In the genomic region with DNA sequence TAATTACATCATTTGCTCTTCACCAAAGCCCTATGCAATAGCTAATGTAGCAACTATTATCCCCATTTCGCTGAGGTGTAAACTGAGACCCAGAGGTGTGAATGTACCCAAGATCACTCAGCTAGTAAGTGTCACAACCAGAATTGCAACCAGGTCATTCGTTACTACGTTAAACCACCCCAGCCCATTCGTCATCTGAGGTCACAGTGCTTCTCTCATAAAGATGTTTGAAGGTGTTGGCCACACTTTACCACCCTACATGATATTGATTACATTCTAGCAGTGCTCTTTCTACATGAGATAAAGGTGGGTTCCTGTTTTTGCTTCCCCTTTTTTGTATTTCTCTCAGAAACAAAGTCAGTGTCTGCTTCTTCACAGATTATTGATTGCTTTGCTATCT, we compare ENCODE assay signal across 19 cellular contexts.
"Had no signal": no experiment of that assay in that cellular context is flagged by ENCODE, and none has a peak within 500 bp of the region (broad histone marks: within the 10 kb centered on the region; RNA-seq: fewer than 3 reads in every experiment).

No MANE protein-coding gene starts in this region.

- H3K27me3 Mint-ChIP-seq: activated CD4-positive, alpha-beta memory T cell treated with anti-CD3 and anti-CD28 coated beads for 36 hours; activated naive CD8-positive, alpha-beta T cell had no signal

- H3K4me3 ChIP-seq: lower lobe of right lung, psoas muscle, spleen had no signal

- H3K9me3 Mint-ChIP-seq: activated CD4-positive, alpha-beta memory T cell treated with anti-CD3 and anti-CD28 coated beads for 36 hours; central memory CD8-positive, alpha-beta T cell had no signal

- H3K27ac ChIP-seq: epithelial cell of prostate, lower lobe of right lung, psoas muscle had no signal

- H3K9me3 ChIP-seq: lower lobe of right lung, psoas muscle, spleen had no signal

- H3K36me3 ChIP-seq: lower lobe of right lung, spleen had no signal

- H3K36me3 Mint-ChIP-seq: activated CD4-positive, alpha-beta memory T cell treated with anti-CD3 and anti-CD28 coated beads for 36 hours; activated naive CD8-positive, alpha-beta T cell; brain had no signal

- H3K27me3 ChIP-seq: spleen had no signal

- H3K4me1 Mint-ChIP-seq: central memory CD8-positive, alpha-beta T cell had no signal

- DNase-seq: activated CD4-positive, alpha-beta memory T cell treated with anti-CD3 and anti-CD28 coated beads for 36 hours; activated CD4-positive, alpha-beta T cell treated with anti-CD3 and anti-CD28 coated beads for 1 hour; activated gamma-delta T cell; activated T-cell treated with anti-CD3 and anti-CD28 coated beads, Interleukin-2, amount 50 U/mL, for 48 hours; amygdala; effector memory CD4-positive, alpha-beta T cell; lower lobe of right lung; midbrain; occipital lobe; psoas muscle; spleen; stimulated activated CD4-positive, alpha-beta T cell treated with anti-CD3 and anti-CD28 coated beads, Interleukin-1b, Interleukin-23, amount 100 ng/mL, for 48 hours; stimulated activated naive CD8-positive, alpha-beta T cell treated with anti-CD3 and anti-CD28 coated beads, Interleukin-15, Interleukin-2, amounts not matched to agents 100 U/mL and 50 U/mL, for 24 hours; T-helper 17 cell had no signal

- H3K4me3 Mint-ChIP-seq: activated CD4-positive, alpha-beta memory T cell treated with anti-CD3 and anti-CD28 coated beads for 36 hours; activated naive CD8-positive, alpha-beta T cell; brain; central memory CD8-positive, alpha-beta T cell; T-helper 17 cell had no signal

- ATAC-seq: lower lobe of right lung; psoas muscle; sciatic nerve; stimulated activated naive CD8-positive, alpha-beta T cell treated with anti-CD3 and anti-CD28 coated beads, Interleukin-15, Interleukin-2, amounts not matched to agents 100 U/mL and 50 U/mL, for 24 hours; T-helper 17 cell had no signal

- H3K27ac Mint-ChIP-seq: activated CD4-positive, alpha-beta memory T cell treated with anti-CD3 and anti-CD28 coated beads for 36 hours; activated naive CD8-positive, alpha-beta T cell; T-helper 17 cell had no signal

- H3K4me1 ChIP-seq: lower lobe of right lung, psoas muscle had no signal
